ENCODE assay signal across 10 cellular contexts in the genomic region with DNA sequence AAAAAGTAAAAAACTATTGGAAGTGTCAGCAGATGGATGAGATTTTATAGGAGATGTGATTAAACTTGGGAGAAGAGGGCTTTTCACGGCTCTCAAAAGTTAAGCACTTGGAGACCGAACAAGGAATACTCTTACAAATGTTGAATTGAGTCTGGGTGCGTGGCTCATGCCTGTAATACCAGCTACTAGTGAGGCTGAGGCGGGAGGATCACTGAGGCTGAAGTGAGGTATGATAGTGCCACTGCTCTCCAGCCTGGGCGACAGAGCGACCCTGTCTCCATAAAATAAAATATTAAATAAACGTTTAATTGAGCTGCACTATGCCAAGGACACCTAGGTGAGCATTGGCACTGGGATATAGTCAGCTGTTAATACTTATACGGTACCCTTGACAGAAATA. TPM values are rescaled to one million over a fixed set of nuclear protein-coding genes. Genes with fewer than 3 reads are reported as not detected.
DNase-seq lines count a peak whose midpoint lies in the region; ATAC-seq and TF ChIP-seq lines count a peak whose summit lies in the region.
"Had no signal": no experiment of that assay in that cellular context is flagged by ENCODE, and none has a peak within 500 bp of the region (broad histone marks: within the 10 kb centered on the region; RNA-seq: fewer than 3 reads in every experiment).

No MANE protein-coding gene starts in this region.

- H3K27ac ChIP-seq in DND-41 (ENCODE audit: low read length) (peak overlapping the region; percentile 96), KMS-11 (no peak overlapping the region)

- no peaks in the 10 kb centered on the region for H3K9me3 ChIP-seq in DND-41 (ENCODE audit: insufficient read depth, low read length, severe bottlenecking)

- H3K4me1 Mint-ChIP-seq in brain, result peaks cover 72% of the 10 kb centered on the region
- H3K4me1 Mint-ChIP-seq in natural killer cell, result peaks cover 57 to 60% of the 10 kb centered on the region in 2 donors

- peaks cover 17% of the 10 kb centered on the region for H3K36me3 Mint-ChIP-seq in brain
- no peaks in the 10 kb centered on the region for H3K36me3 Mint-ChIP-seq in natural killer cell

- H2AFZ ChIP-seq in DND-41 (ENCODE audit: low read depth, low read length) (no peak overlapping the region), KMS-11 (ENCODE audit: low read depth) (no peak overlapping the region)

- no peak for DNase-seq in DND-41
- no peak for DNase-seq in natural killer cell
- no peak for DNase-seq in SHP77 (lab: John Stamatoyannopoulos, UW)
- DNase-seq in NCI-H524 (lab: John Stamatoyannopoulos, UW), result no peak
- DNase-seq: NCI-H1436 treated with DMSO at 0.1 percent for 48 hours had no signal

- ATAC-seq in DND-41 (ENCODE audit: insufficient read depth, low read depth) (no peak), natural killer cell (no peak), HG03378 (IDR thresholded peaks at IDR 0.05; ENCODE audit: unreplicated experiment) (no peak), HG03045 (IDR thresholded peaks at IDR 0.05; ENCODE audit: unreplicated experiment) (no peak)
- ATAC-seq: left lobe of liver had no signal

- H3K4me3 Mint-ChIP-seq in brain (peak overlapping the region; percentile 99 to 100 (median 99)), natural killer cell (peak overlapping the region; percentile 100)

- H3K27me3 Mint-ChIP-seq in brain (peaks cover 19% of the 10 kb centered on the region), natural killer cell (ENCODE audit: low read depth in 2 of 2) (no peaks in the 10 kb centered on the region)

- H3K36me3 ChIP-seq in DND-41 (ENCODE audit: insufficient read depth, low read length) (peaks cover 15% of the 10 kb centered on the region), KMS-11 (ENCODE audit: insufficient read depth) (no peaks in the 10 kb centered on the region)

- no peak for TF ChIP-seq CTCF in DND-41 (IDR thresholded peaks at IDR 0.05; ENCODE audit: borderline replicate concordance, extremely low read depth, low read length, poor library complexity, severe bottlenecking)
- TF ChIP-seq CTCF in KMS-11 (conservative IDR thresholded peaks at IDR 0.05; ENCODE audit: low read depth, low read length), result no peak
- no peak for TF ChIP-seq CTCF in brain (conservative IDR thresholded peaks at IDR 0.05)
- no peak for TF ChIP-seq CTCF in natural killer cell (IDR thresholded peaks at IDR 0.05)

- H3K27me3 ChIP-seq in DND-41 (ENCODE audit: insufficient read depth, low read length, poor library complexity), result no peaks in the 10 kb centered on the region
- H3K27me3 ChIP-seq in KMS-11 (ENCODE audit: insufficient read depth, low read depth), result no peaks in the 10 kb centered on the region

- H3K9me3 Mint-ChIP-seq in brain, result peaks cover 0 to 4% (median 0%) of the 10 kb centered on the region in 5 experiments
- no peaks in the 10 kb centered on the region for H3K9me3 Mint-ChIP-seq in natural killer cell

- H3K9ac ChIP-seq in DND-41 (ENCODE audit: low read depth, low read length) (peak overlapping the region; percentile 86), KMS-11 (no peak overlapping the region)

- H3K79me2 ChIP-seq in DND-41 (ENCODE audit: insufficient read depth, low read length) (peaks cover 89% of the 10 kb centered on the region), KMS-11 (ENCODE audit: insufficient read depth, low read depth) (peaks cover 48% of the 10 kb centered on the region)

- peak overlapping the region; percentile 82 to 85; a peak in 3 of 4 replicates for H3K4me3 ChIP-seq in DND-41 (ENCODE audit: low read depth in 1 of 2, low read length in 2 of 2)
- no peak overlapping the region for H3K4me3 ChIP-seq in KMS-11 (IDR thresholded peaks at IDR 0.05; ENCODE audit: insufficient read depth, low read depth, low read length)

- H3K4me2 ChIP-seq in DND-41 (ENCODE audit: insufficient read depth, low read length) (peak overlapping the region; percentile 74), KMS-11 (peak overlapping the region; percentile 82; the same call in 1 of the 2 replicates)

- H3K4me1 ChIP-seq in DND-41 (ENCODE audit: insufficient read depth, low read length) (peaks cover 49% of the 10 kb centered on the region), KMS-11 (ENCODE audit: low read depth, poor library complexity, severe bottlenecking) (peaks cover 20% of the 10 kb centered on the region)

- intact Hi-C loops in natural killer cell (cut with micrococcal nuclease), result loop anchor here (5.0 to 10.0 kb wide), 2 partner anchors 710 to 1297 kb away; a partner anchor contains a TSS

- H3K27ac Mint-ChIP-seq in brain (peak overlapping the region in 2 of 5 experiments; percentile 100), natural killer cell (peak overlapping the region; percentile 100)

- peaks cover 45% of the 10 kb centered on the region for H4K20me1 ChIP-seq in DND-41 (ENCODE audit: insufficient read depth, low read length)
- H4K20me1 ChIP-seq in KMS-11 (ENCODE audit: insufficient read depth), result no peaks in the 10 kb centered on the region

RNA-seq across cellular contexts. Expression of a gene that starts 1.9 kb away (rescaled TPM):
- polyA plus RNA-seq in brain (ENCODE audit: insufficient read depth, low read depth, low replicate concordance), result 23.0 TPM
- 10 to 100 TPM; 40.8 to 64.9 (median 55.1) TPM for total RNA-seq in natural killer cell

RNA-seq across cellular contexts. Expression of a gene that starts 2.6 kb away (rescaled TPM):
- polyA plus RNA-seq in brain (ENCODE audit: insufficient read depth, low read depth, low replicate concordance), result 4.6 TPM
- 10 to 100 TPM; 71.3 to 81.0 (median 76.9) TPM for total RNA-seq in natural killer cell
